In the genomic region with DNA sequence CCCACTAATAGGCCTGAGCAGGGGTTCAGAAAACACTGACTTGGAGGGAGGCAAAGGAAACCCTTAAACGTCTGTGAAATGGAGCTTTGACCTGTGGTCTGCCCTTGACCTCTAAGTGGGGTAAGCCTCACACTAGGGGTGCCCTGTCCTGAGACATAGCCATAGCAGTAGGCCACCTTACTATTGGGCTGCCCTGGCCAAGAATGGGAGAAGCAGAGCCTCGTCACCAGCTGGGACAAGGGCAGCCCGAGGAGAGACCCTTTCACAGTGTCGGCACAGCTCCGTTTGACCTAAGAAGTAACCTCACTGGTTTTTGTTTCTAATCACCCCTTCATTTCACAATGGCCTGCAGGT, we compare ENCODE assay signal across 1 cellular context.
TF ChIP-seq lines count a peak whose summit lies in the region.

No MANE protein-coding gene starts in this region.

TF ChIP-seq in HCT116, 20 proteins besides CTCF, POLR2A, EP300 and RAD21 (continued from another document):
- TF ChIP-seq, protein P1, sequence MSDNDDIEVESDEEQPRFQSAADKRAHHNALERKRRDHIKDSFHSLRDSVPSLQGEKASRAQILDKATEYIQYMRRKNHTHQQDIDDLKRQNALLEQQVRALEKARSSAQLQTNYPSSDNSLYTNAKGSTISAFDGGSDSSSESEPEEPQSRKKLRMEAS (IDR thresholded peaks at IDR 0.05), result no peak
- TF ChIP-seq EGR1 (IDR thresholded peaks at IDR 0.05; ENCODE audit: low read depth) (no peak), POLR2AphosphoS5 (IDR thresholded peaks at IDR 0.05; ENCODE audit: low read depth, low read length) (no peak)
- TF ChIP-seq, protein P2, sequence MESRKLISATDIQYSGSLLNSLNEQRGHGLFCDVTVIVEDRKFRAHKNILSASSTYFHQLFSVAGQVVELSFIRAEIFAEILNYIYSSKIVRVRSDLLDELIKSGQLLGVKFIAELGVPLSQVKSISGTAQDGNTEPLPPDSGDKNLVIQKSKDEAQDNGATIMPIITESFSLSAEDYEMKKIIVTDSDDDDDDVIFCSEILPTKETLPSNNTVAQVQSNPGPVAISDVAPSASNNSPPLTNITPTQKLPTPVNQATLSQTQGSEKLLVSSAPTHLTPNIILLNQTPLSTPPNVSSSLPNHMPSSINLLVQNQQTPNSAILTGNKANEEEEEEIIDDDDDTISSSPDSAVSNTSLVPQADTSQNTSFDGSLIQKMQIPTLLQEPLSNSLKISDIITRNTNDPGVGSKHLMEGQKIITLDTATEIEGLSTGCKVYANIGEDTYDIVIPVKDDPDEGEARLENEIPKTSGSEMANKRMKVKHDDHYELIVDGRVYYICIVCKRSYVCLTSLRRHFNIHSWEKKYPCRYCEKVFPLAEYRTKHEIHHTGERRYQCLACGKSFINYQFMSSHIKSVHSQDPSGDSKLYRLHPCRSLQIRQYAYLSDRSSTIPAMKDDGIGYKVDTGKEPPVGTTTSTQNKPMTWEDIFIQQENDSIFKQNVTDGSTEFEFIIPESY (IDR thresholded peaks at IDR 0.05; ENCODE audit: extremely low read depth, insufficient replicate concordance, low read length), result no peak
